Comparison of ENCODE assay signal across 15 cellular contexts in the genomic region with DNA sequence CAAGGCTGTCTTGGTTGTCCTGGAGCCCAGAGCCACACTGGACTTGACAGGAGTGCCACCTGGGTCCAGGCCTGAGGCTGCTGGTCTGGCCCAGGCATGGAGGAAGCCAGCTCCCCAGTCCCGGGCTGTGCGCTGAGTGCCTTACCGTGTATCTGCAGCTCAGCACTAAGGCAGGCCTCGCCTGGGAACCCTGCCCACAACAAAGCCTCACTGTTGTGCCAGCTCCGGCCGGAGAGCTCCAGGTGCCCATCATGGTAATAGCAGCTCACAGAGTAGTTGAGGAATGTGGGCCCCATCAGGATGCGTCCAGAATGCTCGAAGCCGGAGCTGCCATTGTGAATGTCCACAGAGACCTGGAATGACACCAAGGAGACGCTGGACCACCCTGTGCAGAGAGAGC.
A peak's percentile ranks its signal among the peaks of the same experiment; 100 is the strongest.
DNase-seq lines count a peak whose midpoint lies in the region; ATAC-seq and TF ChIP-seq lines count a peak whose summit lies in the region.
"Had no signal": no experiment of that assay in that cellular context is flagged by ENCODE, and none has a peak within 500 bp of the region (broad histone marks: within the 10 kb centered on the region; RNA-seq: fewer than 3 reads in every experiment).

No MANE protein-coding gene starts in this region.

- no peaks in the 10 kb centered on the region for H3K27me3 ChIP-seq in left ventricle myocardium inferior (ENCODE audit: low read depth)
- no peaks in the 10 kb centered on the region for H3K27me3 ChIP-seq in WERI-Rb-1 (ENCODE audit: insufficient read depth, low read depth, severe bottlenecking)

- H3K36me3 ChIP-seq in left ventricle myocardium inferior = no peaks in the 10 kb centered on the region
- no peaks in the 10 kb centered on the region for H3K36me3 ChIP-seq in WERI-Rb-1

- DNase-seq in natural killer cell treated with Interleukin-12 subunit alpha and Interleukin-12 subunit beta and Interleukin-15 and Interleukin-18, amount 100 ng/mL, for 72 hours (ENCODE audit: low spot score) = peak; percentile 25
- DNase-seq in natural killer cell (no peak), cerebellar nuclear complex (lab: John Stamatoyannopoulos, UW) (peak; percentile 57 to 95), left ventricle myocardium inferior (peak; percentile 67), NCI-H510A (lab: John Stamatoyannopoulos, UW) (no peak), WERI-Rb-1 (no peak)
- no peak for DNase-seq in central memory CD4-positive, alpha-beta T cell
- DNase-seq: CD8-positive, alpha-beta T cell; COR-L47; DMS153; DND-41; GF-D8; HCEC 1CT had no signal

- H3K4me3 ChIP-seq in left ventricle myocardium inferior = no peak overlapping the region
- H3K4me3 ChIP-seq in WERI-Rb-1 (ENCODE audit: low read depth, low read length) = no peak overlapping the region

- peak in 1 of 2 donors; percentile 16 for ATAC-seq in natural killer cell treated with Interleukin-12 subunit alpha and Interleukin-12 subunit beta and Interleukin-15 and Interleukin-18, amount 100 ng/mL, for 72 hours
- ATAC-seq in natural killer cell = no peak
- ATAC-seq: CD8-positive, alpha-beta T cell had no signal

- no peak for TF ChIP-seq CTCF in natural killer cell (IDR thresholded peaks at IDR 0.05)
- TF ChIP-seq CTCF in left ventricle myocardium inferior (IDR thresholded peaks at IDR 0.05; ENCODE audit: borderline replicate concordance) = no peak
- no peak for TF ChIP-seq CTCF in WERI-Rb-1 (IDR thresholded peaks at IDR 0.05; ENCODE audit: low read depth, low read length)

- no peaks in the 10 kb centered on the region for H3K9me3 Mint-ChIP-seq in natural killer cell treated with Interleukin-12 subunit alpha and Interleukin-12 subunit beta and Interleukin-15 and Interleukin-18, amount 100 ng/mL, for 72 hours
- no peaks in the 10 kb centered on the region for H3K9me3 Mint-ChIP-seq in natural killer cell
- H3K9me3 Mint-ChIP-seq: CD8-positive, alpha-beta T cell had no signal

- H3K27ac ChIP-seq in left ventricle myocardium inferior (replicated peaks) (peak overlapping the region; percentile 60), WERI-Rb-1 (no peak overlapping the region)
- H3K27ac ChIP-seq: C4-2B had no signal

- intact Hi-C loops in natural killer cell (cut with micrococcal nuclease) = no loop called here
- intact Hi-C loops in left ventricle myocardium inferior (cut with micrococcal nuclease) = no loop called here

- no peak overlapping the region for H3K27ac Mint-ChIP-seq in natural killer cell treated with Interleukin-12 subunit alpha and Interleukin-12 subunit beta and Interleukin-15 and Interleukin-18, amount 100 ng/mL, for 72 hours
- no peak overlapping the region for H3K27ac Mint-ChIP-seq in natural killer cell
- H3K27ac Mint-ChIP-seq: B cell; CD8-positive, alpha-beta T cell had no signal

- no peaks in the 10 kb centered on the region for H3K36me3 Mint-ChIP-seq in natural killer cell treated with Interleukin-12 subunit alpha and Interleukin-12 subunit beta and Interleukin-15 and Interleukin-18, amount 100 ng/mL, for 72 hours
- H3K36me3 Mint-ChIP-seq in natural killer cell = no peaks in the 10 kb centered on the region
- H3K36me3 Mint-ChIP-seq: CD8-positive, alpha-beta T cell had no signal

- H3K9me3 ChIP-seq in left ventricle myocardium inferior (replicated peaks) = no peaks in the 10 kb centered on the region
- no peaks in the 10 kb centered on the region for H3K9me3 ChIP-seq in WERI-Rb-1 (ENCODE audit: severe bottlenecking)

- no peak overlapping the region for H3K4me3 Mint-ChIP-seq in natural killer cell treated with Interleukin-12 subunit alpha and Interleukin-12 subunit beta and Interleukin-15 and Interleukin-18, amount 100 ng/mL, for 72 hours
- H3K4me3 Mint-ChIP-seq in natural killer cell = no peak overlapping the region
- H3K4me3 Mint-ChIP-seq: B cell; CD8-positive, alpha-beta T cell had no signal

- peaks cover 0 to 3% of the 10 kb centered on the region in 2 donors for H3K4me1 Mint-ChIP-seq in natural killer cell treated with Interleukin-12 subunit alpha and Interleukin-12 subunit beta and Interleukin-15 and Interleukin-18, amount 100 ng/mL, for 72 hours (ENCODE audit: low read depth in 2 of 2)
- H3K4me1 Mint-ChIP-seq in natural killer cell = no peaks in the 10 kb centered on the region

- peaks cover 8% of the 10 kb centered on the region for H3K4me1 ChIP-seq in left ventricle myocardium inferior

- no peaks in the 10 kb centered on the region for H3K27me3 Mint-ChIP-seq in natural killer cell treated with Interleukin-12 subunit alpha and Interleukin-12 subunit beta and Interleukin-15 and Interleukin-18, amount 100 ng/mL, for 72 hours
- no peaks in the 10 kb centered on the region for H3K27me3 Mint-ChIP-seq in natural killer cell (ENCODE audit: low read depth in 2 of 2)
- H3K27me3 Mint-ChIP-seq: B cell had no signal

Comparison
In these comparisons a context has a peak if more than half of its experiments do, and no peak if none do; other contexts are left out.
1. DNase-seq: peak in natural killer cell treated with Interleukin-12 subunit alpha and Interleukin-12 subunit beta and Interleukin-15 and Interleukin-18, amount 100 ng/mL, for 72 hours (single experiment), cerebellar nuclear complex (2 of 2) and left ventricle myocardium inferior (single experiment); none in natural killer cell (single experiment), central memory CD4-positive, alpha-beta T cell (single experiment), NCI-H510A (single experiment) and WERI-Rb-1 (single experiment).